ENCODE assay signal across 14 cellular contexts in the genomic region with DNA sequence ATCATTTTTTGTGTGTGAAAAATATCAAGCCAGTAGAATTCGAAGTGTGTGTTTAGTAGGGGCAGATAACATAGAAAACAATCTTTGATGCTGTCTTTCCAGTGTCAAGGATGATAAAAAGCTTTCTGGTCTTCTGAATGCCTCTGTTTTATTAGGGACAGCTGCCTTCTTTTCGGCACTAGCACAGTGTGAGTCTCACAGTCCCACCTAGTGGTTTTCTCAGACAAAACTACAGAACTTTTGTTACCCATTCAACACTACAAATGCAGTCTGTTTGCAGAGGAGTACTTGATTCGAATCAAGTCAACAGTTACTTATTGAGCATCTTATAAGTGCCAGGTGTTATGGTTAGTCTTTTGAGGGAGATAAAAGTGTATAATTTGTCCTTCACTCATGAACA. TPM values are rescaled to one million over a fixed set of nuclear protein-coding genes. Genes with fewer than 3 reads are reported as not detected.
DNase-seq lines count a peak whose midpoint lies in the region; ATAC-seq and TF ChIP-seq lines count a peak whose summit lies in the region.
"Had no signal": no experiment of that assay in that cellular context is flagged by ENCODE, and none has a peak within 500 bp of the region (broad histone marks: within the 10 kb centered on the region; RNA-seq: fewer than 3 reads in every experiment).

No MANE protein-coding gene starts in this region.

- TF ChIP-seq CTCF in osteocyte (IDR thresholded peaks at IDR 0.05) (peak; percentile 43), natural killer cell (IDR thresholded peaks at IDR 0.05) (no peak)

- H3K4me3 Mint-ChIP-seq in osteocyte (ENCODE audit: unreplicated experiment): no peak overlapping the region
- no peak overlapping the region for H3K4me3 Mint-ChIP-seq in natural killer cell
- H3K4me3 Mint-ChIP-seq: activated T-cell treated with anti-CD3 and anti-CD28 coated beads, Interleukin-2, amount 50 U/mL, for 72 hours; T-helper 1 cell treated with Interleukin-12 subunit alpha and Interleukin-12 subunit beta and Interleukin-4 antibody, amounts not matched to agents 30 μg/mL and 1 μg/mL, for 36 hours had no signal

- H3K4me1 Mint-ChIP-seq in osteocyte (ENCODE audit: unreplicated experiment) (no peaks in the 10 kb centered on the region), natural killer cell (no peaks in the 10 kb centered on the region)

- H3K27me3 Mint-ChIP-seq in osteocyte (ENCODE audit: unreplicated experiment) (peaks cover 42% of the 10 kb centered on the region), natural killer cell (ENCODE audit: low read depth in 2 of 2) (peaks cover 17 to 20% of the 10 kb centered on the region in 2 donors)

- no peaks in the 10 kb centered on the region for H3K36me3 Mint-ChIP-seq in osteocyte (ENCODE audit: unreplicated experiment)
- no peaks in the 10 kb centered on the region for H3K36me3 Mint-ChIP-seq in natural killer cell

- peak; percentile 24 for DNase-seq in NCI-H2107 treated with DMSO at 0.1 percent for 48 hours (lab: John Stamatoyannopoulos, UW; ENCODE audit: unreplicated experiment)
- DNase-seq in NCI-H2107 (lab: John Stamatoyannopoulos, UW): no peak
- DNase-seq in M059J (ENCODE audit: low read depth): peak; percentile 39
- peak; percentile 16 for DNase-seq in dedifferentiated amniotic fluid mesenchymal stem cell (ENCODE audit: extremely low spot score)
- no peak for DNase-seq in osteocyte (ENCODE audit: extremely low spot score, unreplicated experiment)
- no peak for DNase-seq in activated naive CD4-positive, alpha-beta T cell (lab: John Stamatoyannopoulos, UW)
- no peak for DNase-seq in SHP77 treated with DMSO at 0.1 percent for 48 hours (lab: John Stamatoyannopoulos, UW)
- no peak for DNase-seq in natural killer cell
- DNase-seq: activated T-cell treated with anti-CD3 and anti-CD28 coated beads, Interleukin-2, amount 50 U/mL, for 72 hours; NCI-H1930; ovary; upper lobe of left lung had no signal

- H3K27ac Mint-ChIP-seq in osteocyte (ENCODE audit: unreplicated experiment) (no peak overlapping the region), natural killer cell (no peak overlapping the region)
- H3K27ac Mint-ChIP-seq: activated T-cell treated with anti-CD3 and anti-CD28 coated beads, Interleukin-2, amount 50 U/mL, for 72 hours; T-helper 1 cell treated with Interleukin-12 subunit alpha and Interleukin-12 subunit beta and Interleukin-4 antibody, amounts not matched to agents 30 μg/mL and 1 μg/mL, for 36 hours had no signal

- H3K9me3 Mint-ChIP-seq in osteocyte (ENCODE audit: unreplicated experiment): peaks cover 18% of the 10 kb centered on the region
- H3K9me3 Mint-ChIP-seq in natural killer cell: peaks cover 0 to 3% of the 10 kb centered on the region in 2 donors
- H3K9me3 Mint-ChIP-seq: T-helper 1 cell treated with Interleukin-12 subunit alpha and Interleukin-12 subunit beta and Interleukin-4 antibody, amounts not matched to agents 30 μg/mL and 1 μg/mL, for 36 hours had no signal

- no peak for ATAC-seq in natural killer cell
- ATAC-seq: activated T-cell treated with anti-CD3 and anti-CD28 coated beads, Interleukin-2, amount 50 U/mL, for 72 hours had no signal

- intact Hi-C loops in natural killer cell (cut with micrococcal nuclease): no loop called here

RNA-seq across cellular contexts. Expression of a gene that starts 30.6 kb away (rescaled TPM):
- total RNA-seq in M059J (2014; rRNA removed; shearing (Covaris generic)): 2.1 and 4.3 TPM in 2 replicates
- 0.34 TPM in 1 of 2 replicates, not detected in the other for total RNA-seq in osteocyte
- not detected for total RNA-seq in natural killer cell
- total RNA-seq: dermis microvascular lymphatic vessel endothelial cell had no signal

Comparison
In these comparisons a context has a peak if more than half of its experiments do, and no peak if none do; other contexts are left out.
1. DNase-seq: peak in NCI-H2107 treated with DMSO at 0.1 percent for 48 hours (single experiment), M059J (single experiment) and dedifferentiated amniotic fluid mesenchymal stem cell (single experiment); none in NCI-H2107 (single experiment), osteocyte (single experiment), activated naive CD4-positive, alpha-beta T cell (0 of 4), SHP77 treated with DMSO at 0.1 percent for 48 hours (single experiment) and natural killer cell (single experiment).